In genomic region chr1:37244083-37244480, GRCh38 we compare ENCODE assay signal across 18 cellular contexts.
DNase-seq lines count a peak whose midpoint lies in the region; ATAC-seq and TF ChIP-seq lines count a peak whose summit lies in the region.
"Had no signal": no experiment of that assay in that cellular context is flagged by ENCODE, and none has a peak within 500 bp of the region (broad histone marks: within the 10 kb centered on the region; RNA-seq: fewer than 3 reads in every experiment).

No MANE protein-coding gene starts in this region.

- no peak for TF ChIP-seq CTCF in vagina (IDR thresholded peaks at IDR 0.05)

- H3K27me3 Mint-ChIP-seq in activated CD8-positive, alpha-beta memory T cell treated with anti-CD3 and anti-CD28 coated beads, Interleukin-2, amount 10 ng/mL, durations not matched to agents 7 days and 5 days, result peaks cover 7% of the 10 kb centered on the region
- peaks cover 3% of the 10 kb centered on the region for H3K27me3 Mint-ChIP-seq in activated CD8-positive, alpha-beta T cell treated with anti-CD3 and anti-CD28 coated beads, Interleukin-2, amount 10 ng/mL, durations not matched to agents 7 days and 5 days (ENCODE audit: low read depth)

- no peak overlapping the region for H3K4me2 ChIP-seq in neuronal stem cell (ENCODE audit: insufficient read depth, low read length, poor library complexity, severe bottlenecking)
- H3K4me2 ChIP-seq: A549; BLaER1 treated with 17β-estradiol and CSF1 and Interleukin-3, amounts not matched to agents 10 nM and 100 nM had no signal

- POLR2A ChIA-PET in activated CD8-positive, alpha-beta T cell treated with anti-CD3 and anti-CD28 coated beads, Interleukin-2, amount 10 ng/mL, durations not matched to agents 7 days and 5 days (lab: Charles Lee), result no interaction called here

- H3K18ac ChIP-seq in neuronal stem cell (ENCODE audit: low read length), result peak overlapping the region; percentile 89

- H2BK15ac ChIP-seq in neuronal stem cell (ENCODE audit: low read length), result peak overlapping the region; percentile 53

- DNase-seq in activated CD8-positive, alpha-beta memory T cell treated with anti-CD3 and anti-CD28 coated beads, Interleukin-2, amount 10 ng/mL, durations not matched to agents 7 days and 5 days, result peak; percentile 28
- DNase-seq in activated CD8-positive, alpha-beta memory T cell treated with anti-CD3 and anti-CD28 coated beads for 24 hours, result no peak
- DNase-seq in neuronal stem cell (ENCODE audit: low spot score) (no peak), vagina (ENCODE audit: extremely low spot score in 2 of 2) (peak; percentile 72 to 90), amniotic stem cell (lab: John Stamatoyannopoulos, UW) (no peak)
- DNase-seq in activated CD8-positive, alpha-beta T cell treated with anti-CD3 and anti-CD28 coated beads, Interleukin-2, amount 10 ng/mL, durations not matched to agents 7 days and 5 days, result no peak
- DNase-seq: AML-193; Caco-2; Calu3; CD4-positive, alpha-beta T cell; DMS79 treated with DMSO at 0.1 percent for 48 hours; GF-D8 had no signal

- H3K9me3 Mint-ChIP-seq in activated CD8-positive, alpha-beta memory T cell treated with anti-CD3 and anti-CD28 coated beads, Interleukin-2, amount 10 ng/mL, durations not matched to agents 7 days and 5 days (ENCODE audit: low read depth), result no peaks in the 10 kb centered on the region
- H3K9me3 Mint-ChIP-seq in activated CD8-positive, alpha-beta T cell treated with anti-CD3 and anti-CD28 coated beads, Interleukin-2, amount 10 ng/mL, durations not matched to agents 7 days and 5 days (ENCODE audit: insufficient read depth), result no peaks in the 10 kb centered on the region
- H3K9me3 Mint-ChIP-seq: CD4-positive, alpha-beta T cell; CD8-positive, alpha-beta T cell had no signal

- no CpG with 5 or more reads among the region's 6 CpGs for WGBS in neuronal stem cell (ENCODE audit: extremely low coverage in 2 of 2, insufficient read length in 2 of 2, insufficient replicate concordance in 1 of 2), 2 donors

- H3K36me3 Mint-ChIP-seq in activated CD8-positive, alpha-beta memory T cell treated with anti-CD3 and anti-CD28 coated beads, Interleukin-2, amount 10 ng/mL, durations not matched to agents 7 days and 5 days, result no peaks in the 10 kb centered on the region
- H3K36me3 Mint-ChIP-seq in activated CD8-positive, alpha-beta T cell treated with anti-CD3 and anti-CD28 coated beads, Interleukin-2, amount 10 ng/mL, durations not matched to agents 7 days and 5 days (ENCODE audit: low read depth), result no peaks in the 10 kb centered on the region
- H3K36me3 Mint-ChIP-seq: CD8-positive, alpha-beta T cell had no signal

- H3K23ac ChIP-seq in neuronal stem cell (ENCODE audit: low read depth, low read length, poor library complexity), result no peak overlapping the region

- H3K9me3 ChIP-seq in neuronal stem cell (replicated peaks in 1 of 2; ENCODE audit: control insufficient read depth in 2 of 2, insufficient read depth in 1 of 2, low read depth in 1 of 2, low read length in 2 of 2), result no peaks in the 10 kb centered on the region
- H3K9me3 ChIP-seq in vagina, result no peaks in the 10 kb centered on the region
- H3K9me3 ChIP-seq: A549; BLaER1 treated with 17β-estradiol and CSF1 and Interleukin-3, amounts not matched to agents 10 nM and 100 nM; Caco-2 had no signal

- CTCF ChIA-PET in activated CD8-positive, alpha-beta memory T cell treated with anti-CD3 and anti-CD28 coated beads, Interleukin-2, amount 10 ng/mL, durations not matched to agents 7 days and 5 days (lab: Charles Lee), result no interaction called here
- CTCF ChIA-PET in activated CD8-positive, alpha-beta T cell treated with anti-CD3 and anti-CD28 coated beads, Interleukin-2, amount 10 ng/mL, durations not matched to agents 7 days and 5 days (lab: Charles Lee), result no interaction called here

- H3K27ac Mint-ChIP-seq in activated CD8-positive, alpha-beta memory T cell treated with anti-CD3 and anti-CD28 coated beads, Interleukin-2, amount 10 ng/mL, durations not matched to agents 7 days and 5 days, result no peak overlapping the region
- no peak overlapping the region for H3K27ac Mint-ChIP-seq in activated CD8-positive, alpha-beta T cell treated with anti-CD3 and anti-CD28 coated beads, Interleukin-2, amount 10 ng/mL, durations not matched to agents 7 days and 5 days
- H3K27ac Mint-ChIP-seq: B cell; CD4-positive, alpha-beta T cell; CD8-positive, alpha-beta T cell had no signal

- ATAC-seq in activated CD8-positive, alpha-beta memory T cell treated with anti-CD3 and anti-CD28 coated beads, Interleukin-2, amount 10 ng/mL, durations not matched to agents 7 days and 5 days, result no peak
- no peak for ATAC-seq in activated CD8-positive, alpha-beta T cell treated with anti-CD3 and anti-CD28 coated beads, Interleukin-2, amount 10 ng/mL, durations not matched to agents 7 days and 5 days
- ATAC-seq: A549; CD8-positive, alpha-beta T cell had no signal

- no peaks in the 10 kb centered on the region for H3K36me3 ChIP-seq in neuronal stem cell (replicated peaks in 1 of 2; ENCODE audit: control insufficient read depth in 2 of 2, insufficient read depth in 2 of 2, low read length in 2 of 2)
- no peaks in the 10 kb centered on the region for H3K36me3 ChIP-seq in vagina
- H3K36me3 ChIP-seq: BLaER1 treated with 17β-estradiol and CSF1 and Interleukin-3, amounts not matched to agents 10 nM and 100 nM had no signal

- H3K27ac ChIP-seq in neuronal stem cell (replicated peaks; ENCODE audit: low read length) (no peak overlapping the region), vagina (no peak overlapping the region)
- H3K27ac ChIP-seq: 22Rv1; A549; BLaER1 treated with 17β-estradiol and CSF1 and Interleukin-3, amounts not matched to agents 10 nM and 100 nM; C4-2B had no signal

- intact Hi-C loops in vagina (cut with DNase I), result no loop called here

- H3K9ac ChIP-seq in neuronal stem cell (ENCODE audit: low read depth, low read length, poor library complexity), result no peak overlapping the region
- H3K9ac ChIP-seq: BLaER1 treated with 17β-estradiol and CSF1 and Interleukin-3, amounts not matched to agents 10 nM and 100 nM had no signal

- H3K4me1 Mint-ChIP-seq in activated CD8-positive, alpha-beta memory T cell treated with anti-CD3 and anti-CD28 coated beads, Interleukin-2, amount 10 ng/mL, durations not matched to agents 7 days and 5 days, result no peaks in the 10 kb centered on the region
- H3K4me1 Mint-ChIP-seq in activated CD8-positive, alpha-beta T cell treated with anti-CD3 and anti-CD28 coated beads, Interleukin-2, amount 10 ng/mL, durations not matched to agents 7 days and 5 days (ENCODE audit: low read depth), result no peaks in the 10 kb centered on the region

- H4K91ac ChIP-seq in neuronal stem cell (ENCODE audit: low read depth, low read length, poor library complexity), result no peak overlapping the region

- no peak overlapping the region for H4K8ac ChIP-seq in neuronal stem cell (ENCODE audit: low read depth, low read length)

- H3K27me3 ChIP-seq in neuronal stem cell (ENCODE audit: control insufficient read depth in 3 of 3, insufficient read depth in 3 of 3, low read depth in 1 of 3, low read length in 3 of 3) (peaks cover 0 to 9% (median 0%) of the 10 kb centered on the region in 3 experiments), vagina (no peaks in the 10 kb centered on the region)
- H3K27me3 ChIP-seq: BLaER1 treated with 17β-estradiol and CSF1 and Interleukin-3, amounts not matched to agents 10 nM and 100 nM had no signal

- no peak overlapping the region for H3K4ac ChIP-seq in neuronal stem cell (ENCODE audit: low read length)

- no peaks in the 10 kb centered on the region for H3K79me1 ChIP-seq in neuronal stem cell (ENCODE audit: low read depth, low read length)

- no peak overlapping the region for H2BK5ac ChIP-seq in neuronal stem cell (ENCODE audit: low read length)

- H3K4me3 Mint-ChIP-seq in activated CD8-positive, alpha-beta memory T cell treated with anti-CD3 and anti-CD28 coated beads, Interleukin-2, amount 10 ng/mL, durations not matched to agents 7 days and 5 days, result no peak overlapping the region
- no peak overlapping the region for H3K4me3 Mint-ChIP-seq in activated CD8-positive, alpha-beta T cell treated with anti-CD3 and anti-CD28 coated beads, Interleukin-2, amount 10 ng/mL, durations not matched to agents 7 days and 5 days
- H3K4me3 Mint-ChIP-seq: B cell; CD4-positive, alpha-beta T cell; CD8-positive, alpha-beta T cell had no signal

- no peak overlapping the region for H3K4me3 ChIP-seq in neuronal stem cell (ENCODE audit: low read length in 2 of 2)
- no peak overlapping the region for H3K4me3 ChIP-seq in vagina
- H3K4me3 ChIP-seq: A549; BLaER1 treated with 17β-estradiol and CSF1 and Interleukin-3, amounts not matched to agents 10 nM and 100 nM had no signal

- peak overlapping the region; percentile 93 for H2BK12ac ChIP-seq in neuronal stem cell (ENCODE audit: low read length)

- H2AK5ac ChIP-seq in neuronal stem cell (ENCODE audit: low read depth, low read length), result peak overlapping the region; percentile 65

- H2AFZ ChIP-seq in neuronal stem cell (ENCODE audit: low read length), result no peak overlapping the region

- H2BK120ac ChIP-seq in neuronal stem cell (ENCODE audit: low read depth, low read length), result no peak overlapping the region

- no peak overlapping the region for H3K14ac ChIP-seq in neuronal stem cell (ENCODE audit: low read length)

- TF ChIP-seq POLR2A in vagina (IDR thresholded peaks at IDR 0.05), result no peak

- H3K4me1 ChIP-seq in neuronal stem cell (ENCODE audit: control insufficient read depth in 2 of 2, insufficient read depth in 1 of 2, low read depth in 1 of 2, low read length in 2 of 2), result peaks cover 0 to 28% of the 10 kb centered on the region in 2 donors
- no peaks in the 10 kb centered on the region for H3K4me1 ChIP-seq in vagina
- H3K4me1 ChIP-seq: A549; BLaER1 treated with 17β-estradiol and CSF1 and Interleukin-3, amounts not matched to agents 10 nM and 100 nM; Caco-2 had no signal

Comparison
In these comparisons a context has a peak if more than half of its experiments do, and no peak if none do; other contexts are left out.
1. DNase-seq: peak in activated CD8-positive, alpha-beta memory T cell treated with anti-CD3 and anti-CD28 coated beads, Interleukin-2, amount 10 ng/mL, durations not matched to agents 7 days and 5 days (single experiment) and vagina (2 of 2); none in activated CD8-positive, alpha-beta memory T cell treated with anti-CD3 and anti-CD28 coated beads for 24 hours (single experiment), neuronal stem cell (single experiment), amniotic stem cell (single experiment) and activated CD8-positive, alpha-beta T cell treated with anti-CD3 and anti-CD28 coated beads, Interleukin-2, amount 10 ng/mL, durations not matched to agents 7 days and 5 days (single experiment).